Comparison of ENCODE assay signal across 1 cellular context in genomic region chr12:89524201-89525001, GRCh38.
TF ChIP-seq lines count a peak whose summit lies in the region.

GALNT4 (minus strand) TSS chr12:89524796; CDS start chr12:89524549, 247 bp downstream.

TF ChIP-seq in GM12878, 131 proteins besides CTCF, POLR2A, EP300 and RAD21 (continued from another document):
- TF ChIP-seq DPF2 (IDR thresholded peaks at IDR 0.05) (peak; percentile 61; the same call in 1 of the 2 replicates), PAX5 (IDR thresholded peaks at IDR 0.05; ENCODE audit: borderline replicate concordance, low read depth, low read length) (peak; percentile 17; the same call in 1 of the 2 replicates), EGR1 (IDR thresholded peaks at IDR 0.05; ENCODE audit: borderline replicate concordance in 1 of 2, low read depth in 2 of 2, low read length in 2 of 2) (0 out of 3 replicates have a peak, but pooled peaks of 1 of the 2 experiments have one; percentile 21), EED (IDR thresholded peaks at IDR 0.05; ENCODE audit: low read depth) (peak; percentile 25; the same call in 1 of the 2 replicates), RB1 (IDR thresholded peaks at IDR 0.05; ENCODE audit: borderline replicate concordance) (no peak), KDM1A (IDR thresholded peaks at IDR 0.05; ENCODE audit: borderline replicate concordance) (no peak), GATAD2B (conservative IDR thresholded peaks at IDR 0.05; ENCODE audit: low read depth) (0 out of 2 replicates have a peak, but pooled peaks have one; percentile 13), FOXK2 (IDR thresholded peaks at IDR 0.05) (peak; percentile 74; the same call in 1 of the 2 replicates), SMC3 (IDR thresholded peaks at IDR 0.05; ENCODE audit: borderline replicate concordance, low read length) (peak; percentile 58; the same call in 1 of the 2 replicates), CBFB (IDR thresholded peaks at IDR 0.05; ENCODE audit: low read depth) (0 out of 2 replicates have a peak, but pooled peaks have one; percentile 15), NBN (IDR thresholded peaks at IDR 0.05) (peak; percentile 65), TAF1 (IDR thresholded peaks at IDR 0.05; ENCODE audit: borderline replicate concordance, low read depth, low read length) (peak; percentile 36; the same call in 1 of the 2 replicates), RUNX3 (IDR thresholded peaks at IDR 0.05; ENCODE audit: low read length) (peak; percentile 50), JUNB (IDR thresholded peaks at IDR 0.05) (no peak)
